In genomic region chr1:209655832-209656231, GRCh38 we compare ENCODE assay signal across 1 cellular context.
TF ChIP-seq lines count a peak whose summit lies in the region.

No MANE protein-coding gene starts in this region.

TF ChIP-seq in WTC11, 78 proteins besides CTCF, POLR2A, EP300 and RAD21 (continued from another document):
- no peak for TF ChIP-seq ZNF281 (CRISPR knock-in tag; IDR thresholded peaks at IDR 0.05)
- no peak for TF ChIP-seq KAT7 (CRISPR knock-in tag; IDR thresholded peaks at IDR 0.05; ENCODE audit: borderline replicate concordance)
- TF ChIP-seq CDX4 (CRISPR knock-in tag; IDR thresholded peaks at IDR 0.05; ENCODE audit: borderline replicate concordance): no peak
- TF ChIP-seq ZNF138 (CRISPR knock-in tag; conservative IDR thresholded peaks at IDR 0.05): no peak
- TF ChIP-seq STAT6 (CRISPR knock-in tag; conservative IDR thresholded peaks at IDR 0.05; ENCODE audit: low read depth): no peak
- no peak for TF ChIP-seq MAX (CRISPR knock-in tag; IDR thresholded peaks at IDR 0.05)
- TF ChIP-seq ZSCAN18 (CRISPR knock-in tag; IDR thresholded peaks at IDR 0.05): no peak
- TF ChIP-seq ATF2 (CRISPR knock-in tag; IDR thresholded peaks at IDR 0.05; ENCODE audit: borderline replicate concordance, low read depth): no peak
- no peak for TF ChIP-seq IRF1 (CRISPR knock-in tag; IDR thresholded peaks at IDR 0.05)
- TF ChIP-seq EMX1 (CRISPR knock-in tag; IDR thresholded peaks at IDR 0.05): no peak
- no peak for TF ChIP-seq MYBL2 (CRISPR knock-in tag; IDR thresholded peaks at IDR 0.05)
